14 cellular contexts compared by ENCODE assay signal in genomic region chr4:8377103-8378075, GRCh38.
"Had no signal": no experiment of that assay in that cellular context is flagged by ENCODE, and none has a peak within 500 bp of the region (broad histone marks: within the 10 kb centered on the region; RNA-seq: fewer than 3 reads in every experiment).

No MANE protein-coding gene starts in this region.

- H3K27me3 ChIP-seq: adrenal gland, brain microvascular endothelial cell, dorsolateral prefrontal cortex, esophagus squamous epithelium, foreskin keratinocyte, tibial artery had no signal

- H3K4me1 Mint-ChIP-seq: stimulated activated memory B cell treated with anti-CD40 and anti-IgM and Interleukin-4, amounts not matched to agents 10 μg/mL and 1 μg/mL and 100 μg/mL, for 72 hours had no signal

- H3K27me3 Mint-ChIP-seq: stimulated activated memory B cell treated with anti-CD40 and anti-IgM and Interleukin-4, amounts not matched to agents 10 μg/mL and 1 μg/mL and 100 μg/mL, for 72 hours had no signal

- H3K27ac ChIP-seq: adrenal gland, brain microvascular endothelial cell, dorsolateral prefrontal cortex, esophagus squamous epithelium, foreskin keratinocyte, parathyroid adenoma, skin epidermis, tibial artery had no signal

- H3K9me3 Mint-ChIP-seq: stimulated activated memory B cell treated with anti-CD40 and anti-IgM and Interleukin-4, amounts not matched to agents 10 μg/mL and 1 μg/mL and 100 μg/mL, for 72 hours had no signal

- H3K36me3 ChIP-seq: brain microvascular endothelial cell had no signal

- DNase-seq: activated CD4-positive, alpha-beta T cell treated with anti-CD3 and anti-CD28 coated beads for 1 hour; activated CD4-positive, alpha-beta T cell treated with anti-CD3 and anti-CD28 coated beads, Interleukin-2, amount 50 U/mL, for 48 hours; adrenal gland; brain microvascular endothelial cell; esophagus squamous epithelium; foreskin keratinocyte; mesenchymal stem cell; retina; T-helper 9 cell; tibial artery had no signal

- H3K9me3 ChIP-seq: adrenal gland, esophagus squamous epithelium, tibial artery had no signal

- H3K79me2 ChIP-seq: parathyroid adenoma had no signal

- H3K4me3 Mint-ChIP-seq: stimulated activated memory B cell treated with anti-CD40 and anti-IgM and Interleukin-4, amounts not matched to agents 10 μg/mL and 1 μg/mL and 100 μg/mL, for 72 hours had no signal

- H3K4me1 ChIP-seq: adrenal gland, esophagus squamous epithelium, foreskin keratinocyte, parathyroid adenoma, tibial artery had no signal

- ATAC-seq: foreskin keratinocyte; stimulated activated memory B cell treated with anti-CD40 and anti-IgM and Interleukin-4, amounts not matched to agents 10 μg/mL and 1 μg/mL and 100 μg/mL, for 72 hours had no signal

- H3K27ac Mint-ChIP-seq: stimulated activated memory B cell treated with anti-CD40 and anti-IgM and Interleukin-4, amounts not matched to agents 10 μg/mL and 1 μg/mL and 100 μg/mL, for 72 hours had no signal

- H3K4me3 ChIP-seq: adrenal gland, dorsolateral prefrontal cortex, esophagus squamous epithelium, skin epidermis, tibial artery had no signal

- H3K9ac ChIP-seq: parathyroid adenoma had no signal

- H2AFZ ChIP-seq: parathyroid adenoma had no signal
